Comparison of ENCODE assay signal across 1 cellular context in the genomic region with DNA sequence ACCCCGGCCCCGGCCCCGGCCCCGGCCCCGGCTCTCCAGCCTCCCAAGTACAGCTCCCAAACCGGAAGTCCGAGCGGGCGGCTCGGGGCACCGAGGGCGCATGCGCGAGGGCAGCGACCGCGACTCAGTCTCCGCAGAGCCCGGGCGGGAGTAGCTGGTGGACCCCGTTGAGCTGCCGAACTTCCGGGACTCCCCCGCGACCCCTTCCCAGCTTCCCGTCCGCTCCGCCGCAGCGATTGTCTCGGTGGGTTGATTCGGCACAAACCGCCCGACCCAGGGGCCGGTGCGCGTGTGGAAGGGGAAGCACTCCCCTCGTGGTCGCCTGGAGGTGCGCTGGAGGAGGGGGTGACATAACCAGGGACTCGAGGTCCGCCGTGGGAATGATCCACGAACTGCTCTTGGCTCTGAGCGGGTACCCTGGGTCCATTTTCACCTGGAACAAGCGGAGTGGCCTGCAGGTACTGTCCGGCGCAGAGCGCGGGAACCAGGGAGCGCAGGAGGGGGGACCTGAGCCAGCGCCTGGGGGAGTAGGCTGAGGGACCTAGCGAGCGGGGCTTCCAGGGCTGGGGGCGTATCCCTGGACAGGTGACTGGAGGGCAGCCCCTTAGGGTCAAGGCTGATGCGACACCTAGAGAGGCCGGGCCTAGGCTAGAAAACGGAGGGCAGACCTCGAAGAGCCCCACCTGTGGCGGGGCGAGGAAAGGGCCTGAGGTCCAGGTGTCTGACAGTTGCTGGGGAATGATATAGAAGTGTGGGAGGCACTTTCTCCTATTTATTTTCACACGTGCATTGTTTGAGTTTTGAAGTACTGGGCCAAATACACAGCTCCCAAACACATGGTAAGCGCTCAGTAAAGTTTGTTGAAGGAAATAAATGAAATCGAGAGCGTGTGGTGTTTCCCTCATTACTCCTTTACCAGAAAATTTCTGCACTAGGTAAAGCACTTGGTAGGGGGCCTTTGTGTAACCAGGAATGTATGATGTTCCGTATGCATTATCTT.
TF ChIP-seq lines count a peak whose summit lies in the region.

A gene with protein sequence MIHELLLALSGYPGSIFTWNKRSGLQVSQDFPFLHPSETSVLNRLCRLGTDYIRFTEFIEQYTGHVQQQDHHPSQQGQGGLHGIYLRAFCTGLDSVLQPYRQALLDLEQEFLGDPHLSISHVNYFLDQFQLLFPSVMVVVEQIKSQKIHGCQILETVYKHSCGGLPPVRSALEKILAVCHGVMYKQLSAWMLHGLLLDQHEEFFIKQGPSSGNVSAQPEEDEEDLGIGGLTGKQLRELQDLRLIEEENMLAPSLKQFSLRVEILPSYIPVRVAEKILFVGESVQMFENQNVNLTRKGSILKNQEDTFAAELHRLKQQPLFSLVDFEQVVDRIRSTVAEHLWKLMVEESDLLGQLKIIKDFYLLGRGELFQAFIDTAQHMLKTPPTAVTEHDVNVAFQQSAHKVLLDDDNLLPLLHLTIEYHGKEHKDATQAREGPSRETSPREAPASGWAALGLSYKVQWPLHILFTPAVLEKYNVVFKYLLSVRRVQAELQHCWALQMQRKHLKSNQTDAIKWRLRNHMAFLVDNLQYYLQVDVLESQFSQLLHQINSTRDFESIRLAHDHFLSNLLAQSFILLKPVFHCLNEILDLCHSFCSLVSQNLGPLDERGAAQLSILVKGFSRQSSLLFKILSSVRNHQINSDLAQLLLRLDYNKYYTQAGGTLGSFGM (plus strand): TSS at position 127 of the 1,000 bp plus-strand sequence. CDS start 254 bp downstream, at position 381.
A gene (minus strand): TSS at position 69 of the 1,000 bp plus-strand sequence. CDS start 1,130 bp downstream, outside the sequence.

TF ChIP-seq in HepG2, 621 proteins besides CTCF, POLR2A, EP300 and RAD21 (continued from another document and continues in another):
- TF ChIP-seq, protein P1, sequence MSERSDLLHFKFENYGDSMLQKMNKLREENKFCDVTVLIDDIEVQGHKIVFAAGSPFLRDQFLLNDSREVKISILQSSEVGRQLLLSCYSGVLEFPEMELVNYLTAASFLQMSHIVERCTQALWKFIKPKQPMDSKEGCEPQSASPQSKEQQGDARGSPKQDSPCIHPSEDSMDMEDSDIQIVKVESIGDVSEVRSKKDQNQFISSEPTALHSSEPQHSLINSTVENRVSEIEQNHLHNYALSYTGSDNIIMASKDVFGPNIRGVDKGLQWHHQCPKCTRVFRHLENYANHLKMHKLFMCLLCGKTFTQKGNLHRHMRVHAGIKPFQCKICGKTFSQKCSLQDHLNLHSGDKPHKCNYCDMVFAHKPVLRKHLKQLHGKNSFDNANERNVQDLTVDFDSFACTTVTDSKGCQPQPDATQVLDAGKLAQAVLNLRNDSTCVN (CRISPR knock-in tag; IDR thresholded peaks at IDR 0.05; ENCODE audit: borderline replicate concordance): no peak; the same call in 1 of the 2 replicates
- TF ChIP-seq ZNF317 (CRISPR knock-in tag; IDR thresholded peaks at IDR 0.05) (0 out of 2 replicates have a peak, but pooled peaks have one; percentile 21), IKZF1 (IDR thresholded peaks at IDR 0.05) (no peak), ZMAT3 (CRISPR knock-in tag; conservative IDR thresholded peaks at IDR 0.05) (peak; percentile 76; the same call in 1 of the 2 replicates), ZNF607 (CRISPR knock-in tag; IDR thresholded peaks at IDR 0.05; ENCODE audit: borderline replicate concordance) (peak; percentile 16; the same call in 1 of the 2 replicates), FOXO1 (CRISPR knock-in tag; IDR thresholded peaks at IDR 0.05) (0 out of 2 replicates have a peak, but pooled peaks have one; percentile 6), HHEX (CRISPR knock-in tag; IDR thresholded peaks at IDR 0.05) (no peak), ATF7 (IDR thresholded peaks at IDR 0.05) (no peak), ATF7 (CRISPR knock-in tag; IDR thresholded peaks at IDR 0.05) (peak; percentile 39; the same call in 1 of the 2 replicates), NFKB2 (CRISPR knock-in tag; IDR thresholded peaks at IDR 0.05; ENCODE audit: borderline replicate concordance) (peak; percentile 66; the same call in 1 of the 2 replicates), ZNF572 (CRISPR knock-in tag; IDR thresholded peaks at IDR 0.05) (no peak; the same call in 1 of the 2 replicates), MYNN (CRISPR knock-in tag; IDR thresholded peaks at IDR 0.05; ENCODE audit: low read depth) (no peak), MEF2D (CRISPR knock-in tag; IDR thresholded peaks at IDR 0.05) (peak; percentile 46; the same call in 1 of the 2 replicates), ETV6 (CRISPR knock-in tag; conservative IDR thresholded peaks at IDR 0.05) (no peak), ZNF354B (CRISPR knock-in tag; IDR thresholded peaks at IDR 0.05) (no peak), ARID2 (CRISPR knock-in tag; IDR thresholded peaks at IDR 0.05; ENCODE audit: borderline replicate concordance) (0 out of 2 replicates have a peak, but pooled peaks have one; percentile 24), ZNF260 (CRISPR knock-in tag; IDR thresholded peaks at IDR 0.05; ENCODE audit: borderline replicate concordance, low read depth) (no peak), ZNF558 (CRISPR knock-in tag; IDR thresholded peaks at IDR 0.05; ENCODE audit: borderline replicate concordance) (peak; percentile 96), ZNF724P (CRISPR knock-in tag; IDR thresholded peaks at IDR 0.05; ENCODE audit: borderline replicate concordance) (0 out of 2 replicates have a peak, but pooled peaks have one; percentile 76), ZNF446 (CRISPR knock-in tag; IDR thresholded peaks at IDR 0.05) (peak; percentile 79), TP53 (CRISPR knock-in tag; conservative IDR thresholded peaks at IDR 0.05) (no peak), TOE1 (CRISPR knock-in tag; IDR thresholded peaks at IDR 0.05) (no peak), ZNF772 (CRISPR knock-in tag; IDR thresholded peaks at IDR 0.05) (peak; percentile 91), XRCC5 (optimal IDR thresholded peaks at IDR 0.05; ENCODE audit: low read length) (peak; percentile 72), ZNF563 (CRISPR knock-in tag; IDR thresholded peaks at IDR 0.05) (0 out of 2 replicates have a peak, but pooled peaks have one; percentile 70), ZSCAN21 (CRISPR knock-in tag; IDR thresholded peaks at IDR 0.05; ENCODE audit: borderline replicate concordance) (peak; percentile 92), RNF2 (conservative IDR thresholded peaks at IDR 0.05; ENCODE audit: low read depth) (no peak; the same call in 1 of the 2 replicates), SMARCE1 (IDR thresholded peaks at IDR 0.05; ENCODE audit: borderline replicate concordance) (no peak), ZNF30 (CRISPR knock-in tag; IDR thresholded peaks at IDR 0.05) (peak; percentile 46; the same call in 1 of the 2 replicates), ELF1 (CRISPR knock-in tag; IDR thresholded peaks at IDR 0.05) (peak; percentile 94), ZFP36L1 (CRISPR knock-in tag; IDR thresholded peaks at IDR 0.05) (no peak), XBP1 (CRISPR knock-in tag; IDR thresholded peaks at IDR 0.05) (no peak), FOXA1 (IDR thresholded peaks at IDR 0.05) (no peak), FOXA1 (CRISPR knock-in tag; IDR thresholded peaks at IDR 0.05) (no peak), SIX4 (CRISPR knock-in tag; IDR thresholded peaks at IDR 0.05) (no peak), ZNF292 (CRISPR knock-in tag; IDR thresholded peaks at IDR 0.05; ENCODE audit: borderline replicate concordance, low read depth) (peak; percentile 50; the same call in 1 of the 2 replicates), KLF6 (CRISPR knock-in tag; IDR thresholded peaks at IDR 0.05) (0 out of 2 replicates have a peak, but pooled peaks have one; percentile 28), IRF2 (CRISPR knock-in tag; IDR thresholded peaks at IDR 0.05) (0 out of 2 replicates have a peak, but pooled peaks have one; percentile 22), SAP130 (CRISPR knock-in tag; IDR thresholded peaks at IDR 0.05; ENCODE audit: low read depth) (peak; percentile 81), SUZ12 (IDR thresholded peaks at IDR 0.05; ENCODE audit: low read depth, low read length) (no peak), MED1 (CRISPR knock-in tag; IDR thresholded peaks at IDR 0.05) (peak; percentile 54; the same call in 1 of the 2 replicates), NFKBIZ (CRISPR knock-in tag; IDR thresholded peaks at IDR 0.05) (peak; percentile 46; the same call in 1 of the 2 replicates), KDM2A (CRISPR knock-in tag; IDR thresholded peaks at IDR 0.05; ENCODE audit: borderline replicate concordance, low read depth) (peak; percentile 88), NFIB (CRISPR knock-in tag; IDR thresholded peaks at IDR 0.05; ENCODE audit: borderline replicate concordance) (no peak), NCOA1 (CRISPR knock-in tag; IDR thresholded peaks at IDR 0.05) (no peak)
- TF ChIP-seq, protein P2, sequence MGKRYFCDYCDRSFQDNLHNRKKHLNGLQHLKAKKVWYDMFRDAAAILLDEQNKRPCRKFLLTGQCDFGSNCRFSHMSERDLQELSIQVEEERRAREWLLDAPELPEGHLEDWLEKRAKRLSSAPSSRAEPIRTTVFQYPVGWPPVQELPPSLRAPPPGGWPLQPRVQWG (CRISPR knock-in tag; IDR thresholded peaks at IDR 0.05; ENCODE audit: borderline replicate concordance, low read depth): no peak
- TF ChIP-seq, protein P3, sequence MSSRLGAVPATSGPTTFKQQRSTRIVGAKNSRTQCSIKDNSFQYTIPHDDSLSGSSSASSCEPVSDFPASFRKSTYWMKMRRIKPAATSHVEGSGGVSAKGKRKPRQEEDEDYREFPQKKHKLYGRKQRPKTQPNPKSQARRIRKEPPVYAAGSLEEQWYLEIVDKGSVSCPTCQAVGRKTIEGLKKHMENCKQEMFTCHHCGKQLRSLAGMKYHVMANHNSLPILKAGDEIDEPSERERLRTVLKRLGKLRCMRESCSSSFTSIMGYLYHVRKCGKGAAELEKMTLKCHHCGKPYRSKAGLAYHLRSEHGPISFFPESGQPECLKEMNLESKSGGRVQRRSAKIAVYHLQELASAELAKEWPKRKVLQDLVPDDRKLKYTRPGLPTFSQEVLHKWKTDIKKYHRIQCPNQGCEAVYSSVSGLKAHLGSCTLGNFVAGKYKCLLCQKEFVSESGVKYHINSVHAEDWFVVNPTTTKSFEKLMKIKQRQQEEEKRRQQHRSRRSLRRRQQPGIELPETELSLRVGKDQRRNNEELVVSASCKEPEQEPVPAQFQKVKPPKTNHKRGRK (CRISPR knock-in tag; IDR thresholded peaks at IDR 0.05): no peak
- TF ChIP-seq, protein P4, sequence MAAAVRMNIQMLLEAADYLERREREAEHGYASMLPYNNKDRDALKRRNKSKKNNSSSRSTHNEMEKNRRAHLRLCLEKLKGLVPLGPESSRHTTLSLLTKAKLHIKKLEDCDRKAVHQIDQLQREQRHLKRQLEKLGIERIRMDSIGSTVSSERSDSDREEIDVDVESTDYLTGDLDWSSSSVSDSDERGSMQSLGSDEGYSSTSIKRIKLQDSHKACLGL (CRISPR knock-in tag; IDR thresholded peaks at IDR 0.05): peak; percentile 65; the same call in 1 of the 2 replicates
- TF ChIP-seq, protein P5, sequence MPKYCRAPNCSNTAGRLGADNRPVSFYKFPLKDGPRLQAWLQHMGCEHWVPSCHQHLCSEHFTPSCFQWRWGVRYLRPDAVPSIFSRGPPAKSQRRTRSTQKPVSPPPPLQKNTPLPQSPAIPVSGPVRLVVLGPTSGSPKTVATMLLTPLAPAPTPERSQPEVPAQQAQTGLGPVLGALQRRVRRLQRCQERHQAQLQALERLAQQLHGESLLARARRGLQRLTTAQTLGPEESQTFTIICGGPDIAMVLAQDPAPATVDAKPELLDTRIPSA (CRISPR knock-in tag; IDR thresholded peaks at IDR 0.05; ENCODE audit: borderline replicate concordance): no peak
- TF ChIP-seq, protein P6, sequence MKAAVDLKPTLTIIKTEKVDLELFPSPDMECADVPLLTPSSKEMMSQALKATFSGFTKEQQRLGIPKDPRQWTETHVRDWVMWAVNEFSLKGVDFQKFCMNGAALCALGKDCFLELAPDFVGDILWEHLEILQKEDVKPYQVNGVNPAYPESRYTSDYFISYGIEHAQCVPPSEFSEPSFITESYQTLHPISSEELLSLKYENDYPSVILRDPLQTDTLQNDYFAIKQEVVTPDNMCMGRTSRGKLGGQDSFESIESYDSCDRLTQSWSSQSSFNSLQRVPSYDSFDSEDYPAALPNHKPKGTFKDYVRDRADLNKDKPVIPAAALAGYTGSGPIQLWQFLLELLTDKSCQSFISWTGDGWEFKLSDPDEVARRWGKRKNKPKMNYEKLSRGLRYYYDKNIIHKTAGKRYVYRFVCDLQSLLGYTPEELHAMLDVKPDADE (CRISPR knock-in tag; IDR thresholded peaks at IDR 0.05): peak; percentile 91; the same call in 1 of the 2 replicates
- TF ChIP-seq, protein P7, sequence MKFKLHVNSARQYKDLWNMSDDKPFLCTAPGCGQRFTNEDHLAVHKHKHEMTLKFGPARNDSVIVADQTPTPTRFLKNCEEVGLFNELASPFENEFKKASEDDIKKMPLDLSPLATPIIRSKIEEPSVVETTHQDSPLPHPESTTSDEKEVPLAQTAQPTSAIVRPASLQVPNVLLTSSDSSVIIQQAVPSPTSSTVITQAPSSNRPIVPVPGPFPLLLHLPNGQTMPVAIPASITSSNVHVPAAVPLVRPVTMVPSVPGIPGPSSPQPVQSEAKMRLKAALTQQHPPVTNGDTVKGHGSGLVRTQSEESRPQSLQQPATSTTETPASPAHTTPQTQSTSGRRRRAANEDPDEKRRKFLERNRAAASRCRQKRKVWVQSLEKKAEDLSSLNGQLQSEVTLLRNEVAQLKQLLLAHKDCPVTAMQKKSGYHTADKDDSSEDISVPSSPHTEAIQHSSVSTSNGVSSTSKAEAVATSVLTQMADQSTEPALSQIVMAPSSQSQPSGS (CRISPR knock-in tag; IDR thresholded peaks at IDR 0.05): 0 out of 2 replicates have a peak, but pooled peaks have one; percentile 17
- TF ChIP-seq, protein P8, sequence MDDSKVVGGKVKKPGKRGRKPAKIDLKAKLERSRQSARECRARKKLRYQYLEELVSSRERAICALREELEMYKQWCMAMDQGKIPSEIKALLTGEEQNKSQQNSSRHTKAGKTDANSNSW (CRISPR knock-in tag; IDR thresholded peaks at IDR 0.05; ENCODE audit: borderline replicate concordance): 0 out of 2 replicates have a peak, but pooled peaks have one; percentile 28
- TF ChIP-seq, protein P9, sequence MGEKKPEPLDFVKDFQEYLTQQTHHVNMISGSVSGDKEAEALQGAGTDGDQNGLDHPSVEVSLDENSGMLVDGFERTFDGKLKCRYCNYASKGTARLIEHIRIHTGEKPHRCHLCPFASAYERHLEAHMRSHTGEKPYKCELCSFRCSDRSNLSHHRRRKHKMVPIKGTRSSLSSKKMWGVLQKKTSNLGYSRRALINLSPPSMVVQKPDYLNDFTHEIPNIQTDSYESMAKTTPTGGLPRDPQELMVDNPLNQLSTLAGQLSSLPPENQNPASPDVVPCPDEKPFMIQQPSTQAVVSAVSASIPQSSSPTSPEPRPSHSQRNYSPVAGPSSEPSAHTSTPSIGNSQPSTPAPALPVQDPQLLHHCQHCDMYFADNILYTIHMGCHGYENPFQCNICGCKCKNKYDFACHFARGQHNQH (CRISPR knock-in tag; IDR thresholded peaks at IDR 0.05): 0 out of 2 replicates have a peak, but pooled peaks have one; percentile 56
- TF ChIP-seq, protein P10, sequence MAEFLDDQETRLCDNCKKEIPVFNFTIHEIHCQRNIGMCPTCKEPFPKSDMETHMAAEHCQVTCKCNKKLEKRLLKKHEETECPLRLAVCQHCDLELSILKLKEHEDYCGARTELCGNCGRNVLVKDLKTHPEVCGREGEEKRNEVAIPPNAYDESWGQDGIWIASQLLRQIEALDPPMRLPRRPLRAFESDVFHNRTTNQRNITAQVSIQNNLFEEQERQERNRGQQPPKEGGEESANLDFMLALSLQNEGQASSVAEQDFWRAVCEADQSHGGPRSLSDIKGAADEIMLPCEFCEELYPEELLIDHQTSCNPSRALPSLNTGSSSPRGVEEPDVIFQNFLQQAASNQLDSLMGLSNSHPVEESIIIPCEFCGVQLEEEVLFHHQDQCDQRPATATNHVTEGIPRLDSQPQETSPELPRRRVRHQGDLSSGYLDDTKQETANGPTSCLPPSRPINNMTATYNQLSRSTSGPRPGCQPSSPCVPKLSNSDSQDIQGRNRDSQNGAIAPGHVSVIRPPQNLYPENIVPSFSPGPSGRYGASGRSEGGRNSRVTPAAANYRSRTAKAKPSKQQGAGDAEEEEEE (CRISPR knock-in tag; IDR thresholded peaks at IDR 0.05; ENCODE audit: borderline replicate concordance): no peak; the same call in 1 of the 2 replicates
